ENCODE assay signal across 15 cellular contexts in the genomic region with DNA sequence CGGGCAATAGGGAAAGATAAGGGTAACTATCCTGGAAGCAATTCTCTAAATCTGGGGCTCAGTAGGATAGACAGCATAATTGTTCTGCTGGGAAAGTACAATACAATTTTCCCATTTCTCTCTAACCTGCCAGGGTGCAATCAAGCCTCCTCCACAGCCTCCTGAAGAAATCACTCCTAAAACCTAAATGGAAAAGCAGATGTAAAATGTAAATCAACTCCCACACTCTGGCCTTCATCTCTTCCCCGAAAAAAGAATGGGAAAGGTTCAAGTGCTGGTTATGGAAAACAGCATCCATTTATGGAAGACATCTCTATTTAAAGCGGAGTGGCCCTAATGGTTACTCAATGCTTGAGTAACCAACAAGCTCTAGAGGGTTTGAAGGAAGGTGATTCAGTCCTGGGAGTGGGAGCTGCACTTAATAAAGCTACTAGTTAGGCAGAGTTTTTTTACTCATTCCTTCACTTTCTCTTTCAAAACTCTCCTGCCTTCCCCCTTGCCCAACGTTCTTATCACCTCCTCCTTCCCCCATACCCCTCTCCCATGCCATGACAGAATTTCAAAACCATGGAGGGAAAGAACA. TPM values are rescaled to one million over a fixed set of nuclear protein-coding genes. Genes with fewer than 3 reads are reported as not detected.
DNase-seq lines count a peak whose midpoint lies in the region; ATAC-seq and TF ChIP-seq lines count a peak whose summit lies in the region.
"Had no signal": no experiment of that assay in that cellular context is flagged by ENCODE, and none has a peak within 500 bp of the region (broad histone marks: within the 10 kb centered on the region; RNA-seq: fewer than 3 reads in every experiment).

No MANE protein-coding gene starts in this region.

- no peak overlapping the region for H3K27ac ChIP-seq in CD4-positive, CD25-positive, alpha-beta regulatory T cell (ENCODE audit: insufficient read depth, low read length, poor library complexity, severe bottlenecking)
- 0 out of 2 replicates have a peak overlapping the region, but pooled peaks have one; percentile 1 for H3K27ac ChIP-seq in Karpas-422 (ENCODE audit: low read length)
- no peak overlapping the region for H3K27ac ChIP-seq in prostate gland
- H3K27ac ChIP-seq: SJCRH30, upper lobe of left lung had no signal

- H3K4me1 Mint-ChIP-seq in CD4-positive, CD25-positive, alpha-beta regulatory T cell, result peaks cover 45 to 57% (median 48%) of the 10 kb centered on the region in 4 donors
- H3K4me1 Mint-ChIP-seq in naive B cell, result peaks cover 42 to 55% (median 49%) of the 10 kb centered on the region in 3 donors

- TF ChIP-seq POLR2A in prostate gland (IDR thresholded peaks at IDR 0.05), result no peak

- H3K9ac ChIP-seq in Karpas-422 (ENCODE audit: low read length), result no peak overlapping the region

- H3K27me3 ChIP-seq in CD4-positive, CD25-positive, alpha-beta regulatory T cell (ENCODE audit: control insufficient read depth, insufficient read depth, low read length), result no peaks in the 10 kb centered on the region
- H3K27me3 ChIP-seq in Karpas-422 (ENCODE audit: low read length) (no peaks in the 10 kb centered on the region), prostate gland (replicated peaks; ENCODE audit: insufficient read depth) (no peaks in the 10 kb centered on the region)
- H3K27me3 ChIP-seq: MG63, SJCRH30, upper lobe of left lung had no signal

- intact Hi-C loops in prostate gland (cut with DNase I) (loop anchor here (5.0 kb wide), 1 partner anchor 96 kb away; a partner anchor contains a TSS), posterior vena cava (cut with DNase I) (no loop called here)

- peaks cover 14% of the 10 kb centered on the region; the same call in 1 of the 2 replicates for H4K20me1 ChIP-seq in Karpas-422 (ENCODE audit: insufficient read depth, low read depth, low read length)

- H3K9me3 ChIP-seq in CD4-positive, CD25-positive, alpha-beta regulatory T cell (ENCODE audit: control insufficient read depth in 2 of 2, low read length in 2 of 2), result no peaks in the 10 kb centered on the region
- H3K9me3 ChIP-seq in Karpas-422 (ENCODE audit: low read length) (no peaks in the 10 kb centered on the region), prostate gland (no peaks in the 10 kb centered on the region)
- H3K9me3 ChIP-seq: MG63, upper lobe of left lung had no signal

- ATAC-seq in CD4-positive, CD25-positive, alpha-beta regulatory T cell (ENCODE audit: low read depth in 2 of 2), result no peak
- no peak for ATAC-seq in naive B cell (ENCODE audit: low read depth in 2 of 2)
- ATAC-seq in activated CD4-positive, CD25-positive, alpha-beta regulatory T cell treated with anti-CD3 and anti-CD28 coated beads, Interleukin-2, amount 50 U/mL, for 24 hours, result no peak
- ATAC-seq: esophagus mucosa had no signal

- peak overlapping the region in 1 of 4 donors; percentile 76 for H3K4me3 Mint-ChIP-seq in CD4-positive, CD25-positive, alpha-beta regulatory T cell
- peak overlapping the region in 1 of 8 donors; percentile 9 for H3K4me3 Mint-ChIP-seq in naive B cell
- H3K4me3 Mint-ChIP-seq: activated CD4-positive, alpha-beta memory T cell treated with anti-CD3 and anti-CD28 coated beads for 36 hours had no signal

- DNase-seq in CD4-positive, CD25-positive, alpha-beta regulatory T cell, result no peak
- no peak for DNase-seq in Karpas-422
- peak; percentile 69 for DNase-seq in choroid plexus epithelial cell (ENCODE audit: low read depth)
- no peak for DNase-seq in naive B cell
- DNase-seq in prostate gland (ENCODE audit: low spot score), result no peak
- DNase-seq in posterior vena cava (ENCODE audit: low spot score), result no peak
- no peak for DNase-seq in UCSD-AML1 (lab: John Stamatoyannopoulos, UW; ENCODE audit: unreplicated experiment)
- DNase-seq: activated CD4-positive, alpha-beta memory T cell treated with anti-CD3 and anti-CD28 coated beads for 36 hours; MG63; NCI-H510A; occipital lobe; SJCRH30; upper lobe of left lung had no signal

- no peaks in the 10 kb centered on the region for H3K9me3 Mint-ChIP-seq in CD4-positive, CD25-positive, alpha-beta regulatory T cell
- H3K9me3 Mint-ChIP-seq in naive B cell, result peaks cover 0 to 4% (median 0%) of the 10 kb centered on the region in 7 donors
- H3K9me3 Mint-ChIP-seq: activated CD4-positive, alpha-beta memory T cell treated with anti-CD3 and anti-CD28 coated beads for 36 hours had no signal

- H3K9me2 ChIP-seq in Karpas-422 (replicated peaks; ENCODE audit: insufficient read depth, low read length), result no peaks in the 10 kb centered on the region

- no peak overlapping the region for H3K4me2 ChIP-seq in Karpas-422 (ENCODE audit: low read depth, low read length, poor library complexity, severe bottlenecking)

- H3K79me2 ChIP-seq in Karpas-422 (ENCODE audit: low read length), result peaks cover 90% of the 10 kb centered on the region

- WGBS in prostate gland, result 74% methylated on average over 4 of the region's 4 CpGs

- peaks cover 29% of the 10 kb centered on the region for H3K4me1 ChIP-seq in CD4-positive, CD25-positive, alpha-beta regulatory T cell (ENCODE audit: control insufficient read depth, insufficient read depth, low read length, poor library complexity, severe bottlenecking)
- H3K4me1 ChIP-seq in Karpas-422 (ENCODE audit: low read length), result peaks cover 56% of the 10 kb centered on the region
- H3K4me1 ChIP-seq in prostate gland (replicated peaks), result no peaks in the 10 kb centered on the region
- H3K4me1 ChIP-seq: SJCRH30 had no signal

- H3K36me3 Mint-ChIP-seq in CD4-positive, CD25-positive, alpha-beta regulatory T cell, result peaks cover 18% of the 10 kb centered on the region
- no peaks in the 10 kb centered on the region for H3K36me3 Mint-ChIP-seq in naive B cell

- peaks cover 16% of the 10 kb centered on the region for H3K36me3 ChIP-seq in CD4-positive, CD25-positive, alpha-beta regulatory T cell (ENCODE audit: control insufficient read depth, insufficient read depth, low read length)
- peaks cover 58% of the 10 kb centered on the region for H3K36me3 ChIP-seq in Karpas-422 (ENCODE audit: insufficient read depth, low read length)
- no peaks in the 10 kb centered on the region for H3K36me3 ChIP-seq in prostate gland
- H3K36me3 ChIP-seq: MG63 had no signal

- no peaks in the 10 kb centered on the region for H3K27me3 Mint-ChIP-seq in CD4-positive, CD25-positive, alpha-beta regulatory T cell
- H3K27me3 Mint-ChIP-seq in naive B cell, result no peaks in the 10 kb centered on the region
- H3K27me3 Mint-ChIP-seq: activated CD4-positive, alpha-beta memory T cell treated with anti-CD3 and anti-CD28 coated beads for 36 hours had no signal

- H3K4me3 ChIP-seq in CD4-positive, CD25-positive, alpha-beta regulatory T cell (ENCODE audit: low read depth, low read length), result no peak overlapping the region
- H3K4me3 ChIP-seq in Karpas-422 (ENCODE audit: low read length) (no peak overlapping the region), choroid plexus epithelial cell (ENCODE audit: low read depth, low read length) (no peak overlapping the region), prostate gland (no peak overlapping the region)
- H3K4me3 ChIP-seq: MG63, SJCRH30, upper lobe of left lung had no signal

- H3K27ac Mint-ChIP-seq in CD4-positive, CD25-positive, alpha-beta regulatory T cell, result peak overlapping the region in 2 of 3 donors; percentile 83 to 86
- peak overlapping the region in 4 of 6 donors; percentile 24 to 90 (median 60) for H3K27ac Mint-ChIP-seq in naive B cell
- H3K27ac Mint-ChIP-seq: activated CD4-positive, alpha-beta memory T cell treated with anti-CD3 and anti-CD28 coated beads for 36 hours had no signal

- no peak overlapping the region for H2AFZ ChIP-seq in Karpas-422 (ENCODE audit: low read length)

- TF ChIP-seq CTCF in choroid plexus epithelial cell (conservative IDR thresholded peaks at IDR 0.05; ENCODE audit: low read depth, low read length), result no peak
- no peak for TF ChIP-seq CTCF in prostate gland (IDR thresholded peaks at IDR 0.05)

RNA-seq across cellular contexts. Expression of a gene that starts 5.1 kb away (rescaled TPM):
- 17.8 TPM for total RNA-seq in CD4-positive, CD25-positive, alpha-beta regulatory T cell
- polyA plus RNA-seq in CD4-positive, CD25-positive, alpha-beta regulatory T cell, result 10 to 100 TPM; 10.1 to 12.3 (median 11.8) TPM
- 43.7 and 73.6 TPM in 2 replicates for total RNA-seq in Karpas-422 (2014; rRNA removed; shearing (Covaris generic); ENCODE audit: low replicate concordance)
- polyA plus RNA-seq in naive B cell (ENCODE audit: low read depth in 6 of 6), result 10 to 100 TPM; 21.3 to 53.8 (median 32.0) TPM
- total RNA-seq in prostate gland, result 10 to 100 TPM in 1 of 2 donors, 1 to 10 TPM in 1; 8.7 to 55.0 TPM
- total RNA-seq in posterior vena cava, result 10 to 100 TPM in 1 of 2 donors, 1 to 10 TPM in 1; 8.0 to 18.2 TPM
